In genomic region chr19:1465191-1466016, GRCh38 we compare ENCODE assay signal across 9 cellular contexts. TPM values are rescaled to one million over a fixed set of nuclear protein-coding genes. Genes with fewer than 3 reads are reported as not detected.
DNase-seq lines count a peak whose midpoint lies in the region; ATAC-seq lines count a peak whose summit lies in the region.
"Had no signal": no experiment of that assay in that cellular context is flagged by ENCODE, and none has a peak within 500 bp of the region (broad histone marks: within the 10 kb centered on the region; RNA-seq: fewer than 3 reads in every experiment).

No MANE protein-coding gene starts in this region.

- CTCF ChIA-PET in naive thymus-derived CD4-positive, alpha-beta T cell (lab: Charles Lee), result interaction anchor here (1.9 kb wide), 1 partner anchor 20 kb away, joined by 4 read pairs; no protein-coding TSS in a partner anchor

- H3K9me3 Mint-ChIP-seq in CD4-positive, CD25-positive, alpha-beta regulatory T cell, result no peaks in the 10 kb centered on the region
- H3K9me3 Mint-ChIP-seq in naive thymus-derived CD4-positive, alpha-beta T cell, result no peaks in the 10 kb centered on the region

- ATAC-seq in CD4-positive, CD25-positive, alpha-beta regulatory T cell (ENCODE audit: low read depth in 2 of 2), result peak in 1 of 2 donors; percentile 13
- peak; percentile 36 for ATAC-seq in naive thymus-derived CD4-positive, alpha-beta T cell
- ATAC-seq in GM21528 (IDR thresholded peaks at IDR 0.05; ENCODE audit: low FRiP score, unreplicated experiment) (no peak), HG02763 (IDR thresholded peaks at IDR 0.05; ENCODE audit: unreplicated experiment) (no peak), HG03175 (IDR thresholded peaks at IDR 0.05; ENCODE audit: unreplicated experiment) (no peak)

- H3K27ac ChIP-seq in CD4-positive, CD25-positive, alpha-beta regulatory T cell (ENCODE audit: insufficient read depth, low read length, poor library complexity, severe bottlenecking), result no peak overlapping the region
- no peak overlapping the region for H3K27ac ChIP-seq in naive thymus-derived CD4-positive, alpha-beta T cell (ENCODE audit: low read depth, low read length)

- peaks cover 5% of the 10 kb centered on the region for H3K27me3 Mint-ChIP-seq in CD4-positive, CD25-positive, alpha-beta regulatory T cell
- H3K27me3 Mint-ChIP-seq in naive thymus-derived CD4-positive, alpha-beta T cell, result peaks cover 0 to 4% (median 0%) of the 10 kb centered on the region in 5 donors
- H3K27me3 Mint-ChIP-seq: activated naive CD8-positive, alpha-beta T cell had no signal

- intact Hi-C loops in naive thymus-derived CD4-positive, alpha-beta T cell (cut with micrococcal nuclease), result loop anchor here in 1 of 2 donors (5.0 kb wide), 1 partner anchor 292 kb away; no protein-coding TSS in a partner anchor

- no peak overlapping the region for H3K4me3 Mint-ChIP-seq in CD4-positive, CD25-positive, alpha-beta regulatory T cell
- H3K4me3 Mint-ChIP-seq in naive thymus-derived CD4-positive, alpha-beta T cell, result no peak overlapping the region
- H3K4me3 Mint-ChIP-seq: activated naive CD8-positive, alpha-beta T cell had no signal

- H3K36me3 ChIP-seq in CD4-positive, CD25-positive, alpha-beta regulatory T cell (ENCODE audit: control insufficient read depth, insufficient read depth, low read length), result peaks cover 4% of the 10 kb centered on the region
- no peaks in the 10 kb centered on the region for H3K36me3 ChIP-seq in naive thymus-derived CD4-positive, alpha-beta T cell (ENCODE audit: control insufficient read depth in 2 of 3, insufficient read depth in 3 of 3, low read length in 3 of 3)

- no peaks in the 10 kb centered on the region for H3K27me3 ChIP-seq in CD4-positive, CD25-positive, alpha-beta regulatory T cell (ENCODE audit: control insufficient read depth, insufficient read depth, low read length)
- peaks cover 0 to 6% of the 10 kb centered on the region in 2 donors for H3K27me3 ChIP-seq in naive thymus-derived CD4-positive, alpha-beta T cell (ENCODE audit: control insufficient read depth in 2 of 2, insufficient read depth in 2 of 2, low read length in 2 of 2)

- POLR2A ChIA-PET in naive thymus-derived CD4-positive, alpha-beta T cell (lab: Charles Lee), result interaction anchor here (0.6 to 1.1 kb wide), 4 partner anchors 10 to 501 kb away, joined by 3 to 5 read pairs (median 4); partner anchors contain the start of gene CIRBP

- no peak overlapping the region for H3K27ac Mint-ChIP-seq in CD4-positive, CD25-positive, alpha-beta regulatory T cell
- H3K27ac Mint-ChIP-seq in naive thymus-derived CD4-positive, alpha-beta T cell, result no peak overlapping the region
- H3K27ac Mint-ChIP-seq: activated naive CD8-positive, alpha-beta T cell had no signal

- peak in 2 of 3 donors; percentile 40 to 51 for DNase-seq in CD4-positive, CD25-positive, alpha-beta regulatory T cell
- DNase-seq in HT-29 (ENCODE audit: low spot score) (peak; percentile 56), ecto neural progenitor cell (ENCODE audit: low spot score) (peak; percentile 68), NCI-H2107 (lab: John Stamatoyannopoulos, UW) (no peak)
- DNase-seq in naive thymus-derived CD4-positive, alpha-beta T cell, result no peak

- peaks cover 0 to 4% (median 0%) of the 10 kb centered on the region in 4 donors for H3K4me1 Mint-ChIP-seq in CD4-positive, CD25-positive, alpha-beta regulatory T cell
- peaks cover 0 to 6% (median 0%) of the 10 kb centered on the region in 7 donors for H3K4me1 Mint-ChIP-seq in naive thymus-derived CD4-positive, alpha-beta T cell

- H3K9me3 ChIP-seq in CD4-positive, CD25-positive, alpha-beta regulatory T cell (ENCODE audit: control insufficient read depth in 2 of 2, low read length in 2 of 2), result no peaks in the 10 kb centered on the region
- H3K9me3 ChIP-seq in naive thymus-derived CD4-positive, alpha-beta T cell (ENCODE audit: control insufficient read depth in 2 of 3, low read length in 3 of 3), result no peaks in the 10 kb centered on the region

- H3K36me3 Mint-ChIP-seq in CD4-positive, CD25-positive, alpha-beta regulatory T cell, result no peaks in the 10 kb centered on the region
- no peaks in the 10 kb centered on the region for H3K36me3 Mint-ChIP-seq in naive thymus-derived CD4-positive, alpha-beta T cell
- H3K36me3 Mint-ChIP-seq: activated naive CD8-positive, alpha-beta T cell had no signal

- H3K4me3 ChIP-seq in CD4-positive, CD25-positive, alpha-beta regulatory T cell (ENCODE audit: low read depth, low read length), result no peak overlapping the region
- no peak overlapping the region for H3K4me3 ChIP-seq in naive thymus-derived CD4-positive, alpha-beta T cell (ENCODE audit: low read length)

- peaks cover 41% of the 10 kb centered on the region for H3K4me1 ChIP-seq in CD4-positive, CD25-positive, alpha-beta regulatory T cell (ENCODE audit: control insufficient read depth, insufficient read depth, low read length, poor library complexity, severe bottlenecking)
- H3K4me1 ChIP-seq in naive thymus-derived CD4-positive, alpha-beta T cell (ENCODE audit: control insufficient read depth in 2 of 2, insufficient read depth in 2 of 2, low read length in 2 of 2), result peaks cover 6 to 19% of the 10 kb centered on the region in 2 donors

RNA-seq across cellular contexts. Expression of gene C19orf25, which starts 13.6 kb away (rescaled TPM):
- total RNA-seq in CD4-positive, CD25-positive, alpha-beta regulatory T cell, result 33.4 TPM
- polyA plus RNA-seq in CD4-positive, CD25-positive, alpha-beta regulatory T cell, result 10 to 100 TPM; 42.2 to 64.0 (median 54.0) TPM
- 56.0 and 72.9 TPM in 2 replicates for total RNA-seq in HT-29 (2014; rRNA removed; shearing (Covaris generic))
- total RNA-seq in naive thymus-derived CD4-positive, alpha-beta T cell, result 10 to 100 TPM; 24.2 to 64.5 (median 44.6) TPM
- 10 to 100 TPM; 43.6 to 69.8 TPM for polyA plus RNA-seq in naive thymus-derived CD4-positive, alpha-beta T cell

RNA-seq across cellular contexts. Expression of gene APC2, which starts 15.5 kb away (rescaled TPM):
- total RNA-seq in CD4-positive, CD25-positive, alpha-beta regulatory T cell, result 0.25 TPM
- under 1 TPM in 2 of 4 donors, not detected in 2; 0.06 to 0.07 TPM for polyA plus RNA-seq in CD4-positive, CD25-positive, alpha-beta regulatory T cell
- 0.16 and 0.43 TPM in 2 replicates for total RNA-seq in HT-29 (2014; rRNA removed; shearing (Covaris generic))
- under 1 TPM; 0.05 to 0.24 (median 0.10) TPM for total RNA-seq in naive thymus-derived CD4-positive, alpha-beta T cell
- polyA plus RNA-seq in naive thymus-derived CD4-positive, alpha-beta T cell, result under 1 TPM; 0.01 to 0.05 TPM

RNA-seq across cellular contexts. Expression of gene PCSK4, which starts 24.7 kb away (rescaled TPM):
- total RNA-seq in CD4-positive, CD25-positive, alpha-beta regulatory T cell, result 1.3 TPM
- polyA plus RNA-seq in CD4-positive, CD25-positive, alpha-beta regulatory T cell, result 1 to 10 TPM in 1 of 4 donors, under 1 TPM in 2, not detected in 1; 0.08 to 1.3 (median 0.29) TPM
- total RNA-seq in HT-29 (2014; rRNA removed; shearing (Covaris generic)), result 0.99 and 2.1 TPM in 2 replicates
- total RNA-seq in naive thymus-derived CD4-positive, alpha-beta T cell, result 10 to 100 TPM in 1 of 5 experiments, 1 to 10 TPM in 3, under 1 TPM in 1; 0.87 to 10.8 (median 7.8) TPM
- under 1 TPM; 0.64 to 0.72 TPM for polyA plus RNA-seq in naive thymus-derived CD4-positive, alpha-beta T cell

RNA-seq across cellular contexts. Expression of gene REEP6, which starts 25.6 kb away (rescaled TPM):
- total RNA-seq in CD4-positive, CD25-positive, alpha-beta regulatory T cell, result 1.3 TPM
- 1 to 10 TPM; 1.5 to 3.3 (median 2.6) TPM for polyA plus RNA-seq in CD4-positive, CD25-positive, alpha-beta regulatory T cell
- 23.1 and 26.6 TPM in 2 replicates for total RNA-seq in HT-29 (2014; rRNA removed; shearing (Covaris generic))
- 1 to 10 TPM; 1.6 to 5.3 (median 4.4) TPM for total RNA-seq in naive thymus-derived CD4-positive, alpha-beta T cell
- polyA plus RNA-seq in naive thymus-derived CD4-positive, alpha-beta T cell, result 1 to 10 TPM; 5.6 to 7.2 TPM

RNA-seq across cellular contexts. Expression of gene RPS15, which starts 27.2 kb away (rescaled TPM):
- total RNA-seq in CD4-positive, CD25-positive, alpha-beta regulatory T cell, result 1,352 TPM
- 1,000 to 10,000 TPM; 2,869 to 3,453 (median 3,084) TPM for polyA plus RNA-seq in CD4-positive, CD25-positive, alpha-beta regulatory T cell
- total RNA-seq in HT-29 (2014; rRNA removed; shearing (Covaris generic)), result 2,135 and 2,483 TPM in 2 replicates
- total RNA-seq in naive thymus-derived CD4-positive, alpha-beta T cell, result 1,000 to 10,000 TPM; 1,300 to 2,097 (median 2,012) TPM
- 1,000 to 10,000 TPM; 3,657 to 3,761 TPM for polyA plus RNA-seq in naive thymus-derived CD4-positive, alpha-beta T cell

Comparison
In these comparisons a context has a peak if more than half of its experiments do, and no peak if none do; other contexts are left out.
1. DNase-seq: peak in CD4-positive, CD25-positive, alpha-beta regulatory T cell (2 of 3), HT-29 (single experiment) and ecto neural progenitor cell (single experiment); none in naive thymus-derived CD4-positive, alpha-beta T cell (0 of 9) and NCI-H2107 (single experiment).